1 cellular context compared by ENCODE assay signal in genomic region chr7:102119213-102119651, GRCh38.
TF ChIP-seq lines count a peak whose summit lies in the region.

No MANE protein-coding gene starts in this region.

TF ChIP-seq in WTC11, 78 proteins besides CTCF, POLR2A, EP300 and RAD21 (continued from another document):
- TF ChIP-seq ZMAT4 (CRISPR knock-in tag; IDR thresholded peaks at IDR 0.05) (no peak), CDX4 (CRISPR knock-in tag; IDR thresholded peaks at IDR 0.05; ENCODE audit: borderline replicate concordance) (no peak), TP53 (CRISPR knock-in tag; IDR thresholded peaks at IDR 0.05) (no peak)
